Comparison of ENCODE assay signal across 8 cellular contexts in the genomic region with DNA sequence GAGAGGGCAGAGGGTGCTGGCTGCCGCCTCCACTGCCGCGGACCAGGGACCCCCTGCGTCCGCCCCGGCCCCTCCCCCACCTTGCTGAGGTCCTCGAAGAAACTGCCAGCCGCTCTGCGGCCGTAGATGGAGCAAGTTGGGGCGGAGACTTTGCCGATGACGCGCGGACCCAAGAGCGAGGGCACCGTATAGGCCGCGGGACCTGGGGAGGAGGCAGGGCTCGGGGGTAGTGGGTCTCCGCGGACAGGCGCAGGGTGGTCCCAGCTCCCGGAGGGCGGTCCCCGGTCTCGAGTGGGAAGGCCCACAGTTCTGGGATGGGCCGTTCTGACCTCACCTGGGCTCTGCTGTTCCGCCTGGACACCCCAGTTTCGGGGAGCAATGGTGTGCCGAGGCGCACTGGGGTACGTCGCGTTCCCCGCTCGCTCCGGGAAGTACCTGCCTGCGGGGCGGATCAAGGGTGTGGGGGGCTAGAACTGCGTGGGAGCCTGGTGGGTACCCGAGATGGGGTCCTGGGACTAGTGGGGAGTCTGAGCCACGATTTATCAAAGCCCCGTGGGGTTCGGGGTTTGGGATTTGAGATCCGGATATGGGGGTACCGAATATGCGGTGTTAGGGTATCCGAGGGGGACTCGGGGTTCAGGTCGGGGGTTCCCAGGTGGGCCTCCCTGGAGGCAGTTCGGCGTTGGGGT. TPM values are rescaled to one million over a fixed set of nuclear protein-coding genes. Genes with fewer than 3 reads are reported as not detected.
DNase-seq lines count a peak whose midpoint lies in the region; ATAC-seq and TF ChIP-seq lines count a peak whose summit lies in the region.

No MANE protein-coding gene starts in this region.

- TF ChIP-seq POLR2A in GM18505 (IDR thresholded peaks at IDR 0.05; ENCODE audit: borderline replicate concordance, extremely low read depth, insufficient read depth, insufficient read length), result peak; percentile 84

- H3K4me3 ChIP-seq in ectodermal cell (ENCODE audit: insufficient read depth, low read depth, low read length), result peak overlapping the region; percentile 41

- no peaks in the 10 kb centered on the region for H3K36me3 ChIP-seq in ectodermal cell (ENCODE audit: control insufficient read depth, insufficient read depth, low read length)

- H3K27me3 ChIP-seq in ectodermal cell (ENCODE audit: control insufficient read depth, insufficient read depth, low read length, poor library complexity, severe bottlenecking), result peaks cover 72% of the 10 kb centered on the region

- no peak for ATAC-seq in GM18505 (IDR thresholded peaks at IDR 0.05; ENCODE audit: unreplicated experiment)

- WGBS in ectodermal cell, 2 experiments, result 17% methylated on average over 53 of the region's 53 CpGs

- H3K9me3 ChIP-seq in ectodermal cell (ENCODE audit: control insufficient read depth, low read length), result no peaks in the 10 kb centered on the region

- in situ Hi-C loops in KBM-7 (cut with MboI; ENCODE audit: low pct_unique_long_range_greater_than_20kb, low sequenced_read_pairs), result no loop called here

- H3K27ac ChIP-seq in ectodermal cell (ENCODE audit: insufficient read depth, low read depth, low read length, poor library complexity, severe bottlenecking), result no peak overlapping the region

- H3K4me1 ChIP-seq in ectodermal cell (ENCODE audit: control insufficient read depth, insufficient read depth, low read length), result peaks cover 16% of the 10 kb centered on the region

- peak; percentile 36 for DNase-seq in NCI-H1436 (lab: John Stamatoyannopoulos, UW)
- peak; percentile 67 to 76 for DNase-seq in activated CD4-positive, alpha-beta T cell treated with anti-CD3 and anti-CD28 coated beads, Interleukin-2, amount 50 U/mL, for 24 hours (ENCODE audit: low read depth in 1 of 2, low spot score in 1 of 2)
- DNase-seq in mesenteric fat pad (ENCODE audit: low spot score), result peak; percentile 96
- peak; percentile 75 to 81 for DNase-seq in stimulated activated CD8-positive, alpha-beta memory T cell treated with anti-CD3 and anti-CD28 coated beads, Interleukin-15, amount 100 ng/mL, for 48 hours (ENCODE audit: low read depth in 2 of 2)
- DNase-seq in KBM-7, result no peak
- no peak for DNase-seq in HuH-7 (ENCODE audit: low spot score)

RNA-seq across cellular contexts. Expression of gene TYMP, which starts 1.2 kb away (rescaled TPM):
- polyA plus RNA-seq in ectodermal cell (2013, experiment 1 of 4), result 0.39 TPM
- 0.36 TPM for polyA plus RNA-seq in ectodermal cell (2013, experiment 2 of 4)
- polyA plus RNA-seq in ectodermal cell (2013, experiment 3 of 4), result 1.1 TPM
- 1.5 TPM for polyA plus RNA-seq in ectodermal cell (2013, experiment 4 of 4)
- 165 TPM for total RNA-seq in mesenteric fat pad

RNA-seq across cellular contexts. Expression of gene SCO2, which starts 5.6 kb away (rescaled TPM):
- not detected for polyA plus RNA-seq in ectodermal cell (2013, experiment 1 of 4)
- polyA plus RNA-seq in ectodermal cell (2013, experiment 2 of 4), result 0.36 TPM
- 0.69 TPM for polyA plus RNA-seq in ectodermal cell (2013, experiment 3 of 4)
- 2.1 TPM for polyA plus RNA-seq in ectodermal cell (2013, experiment 4 of 4)
- total RNA-seq in mesenteric fat pad, result 9.6 TPM

RNA-seq across cellular contexts. Expression of gene KLHDC7B, which starts 14.7 kb away (rescaled TPM):
- not detected for polyA plus RNA-seq in ectodermal cell (2013, experiment 1 of 4)
- not detected for polyA plus RNA-seq in ectodermal cell (2013, experiment 2 of 4)
- not detected for polyA plus RNA-seq in ectodermal cell (2013, experiment 3 of 4)
- not detected for polyA plus RNA-seq in ectodermal cell (2013, experiment 4 of 4)
- 0.10 TPM for total RNA-seq in mesenteric fat pad

RNA-seq across cellular contexts. Expression of gene NCAPH2, which starts 23.0 kb away (rescaled TPM):
- polyA plus RNA-seq in ectodermal cell (2013, experiment 1 of 4), result 70.4 TPM
- polyA plus RNA-seq in ectodermal cell (2013, experiment 2 of 4), result 65.5 TPM
- 46.2 TPM for polyA plus RNA-seq in ectodermal cell (2013, experiment 3 of 4)
- polyA plus RNA-seq in ectodermal cell (2013, experiment 4 of 4), result 43.7 TPM
- 25.0 TPM for total RNA-seq in mesenteric fat pad

RNA-seq across cellular contexts. Expression of gene LMF2, which starts 23.5 kb away (rescaled TPM):
- 48.2 TPM for polyA plus RNA-seq in ectodermal cell (2013, experiment 1 of 4)
- 45.3 TPM for polyA plus RNA-seq in ectodermal cell (2013, experiment 2 of 4)
- 39.0 TPM for polyA plus RNA-seq in ectodermal cell (2013, experiment 3 of 4)
- polyA plus RNA-seq in ectodermal cell (2013, experiment 4 of 4), result 40.1 TPM
- 57.1 TPM for total RNA-seq in mesenteric fat pad

Comparison
In these comparisons a context has a peak if more than half of its experiments do, and no peak if none do; other contexts are left out.
1. DNase-seq: peak in NCI-H1436 (single experiment), activated CD4-positive, alpha-beta T cell treated with anti-CD3 and anti-CD28 coated beads, Interleukin-2, amount 50 U/mL, for 24 hours (2 of 2), mesenteric fat pad (single experiment) and stimulated activated CD8-positive, alpha-beta memory T cell treated with anti-CD3 and anti-CD28 coated beads, Interleukin-15, amount 100 ng/mL, for 48 hours (2 of 2); none in KBM-7 (single experiment) and HuH-7 (single experiment).